8 cellular contexts compared by ENCODE assay signal in genomic region chr3:49028673-49029562, GRCh38. TPM values are rescaled to one million over a fixed set of nuclear protein-coding genes. Genes with fewer than 3 reads are reported as not detected.
DNase-seq lines count a peak whose midpoint lies in the region; ATAC-seq and TF ChIP-seq lines count a peak whose summit lies in the region.

Gene IMPDH2, minus strand, starts transcription at chr3:49029398. Its CDS starts 48 bp downstream, at chr3:49029350.

- H3K36me3 ChIP-seq in transverse colon = peaks cover 0 to 38% (median 10%) of the 10 kb centered on the region in 4 donors

- no peaks in the 10 kb centered on the region for H3K27me3 Mint-ChIP-seq in activated naive CD8-positive, alpha-beta T cell treated with anti-CD3 and anti-CD28 coated beads, Interleukin-2, amount 50 U/mL, for 24 hours

- TF ChIP-seq EP300 in transverse colon (IDR thresholded peaks at IDR 0.05; ENCODE audit: low read depth) = no peak

- intact Hi-C loops in cardiac septum (cut with DNase I) (loop anchor here (5.0 kb wide), 1 partner anchor 63 kb away; the partner anchor contains the start of gene QRICH1), transverse colon (cut with DNase I; ENCODE audit: low total_unique reads) (no loop called here)

- peak within 1 kb of the TSS; percentile 85 for H3K4me3 Mint-ChIP-seq in activated naive CD8-positive, alpha-beta T cell treated with anti-CD3 and anti-CD28 coated beads, Interleukin-2, amount 50 U/mL, for 24 hours

- no peaks in the 10 kb centered on the region for H3K9me3 ChIP-seq in transverse colon

- peaks cover 78% of the 10 kb centered on the region for H3K36me3 Mint-ChIP-seq in activated naive CD8-positive, alpha-beta T cell treated with anti-CD3 and anti-CD28 coated beads, Interleukin-2, amount 50 U/mL, for 24 hours (ENCODE audit: low read depth)

- H3K27ac Mint-ChIP-seq in activated naive CD8-positive, alpha-beta T cell treated with anti-CD3 and anti-CD28 coated beads, Interleukin-2, amount 50 U/mL, for 24 hours = peak within 1 kb of the TSS; percentile 92

- H3K9me3 Mint-ChIP-seq in activated naive CD8-positive, alpha-beta T cell treated with anti-CD3 and anti-CD28 coated beads, Interleukin-2, amount 50 U/mL, for 24 hours = no peaks in the 10 kb centered on the region

- peak; percentile 98 for TF ChIP-seq POLR2A in transverse colon (IDR thresholded peaks at IDR 0.05)

- no peaks in the 10 kb centered on the region for H3K27me3 ChIP-seq in transverse colon

- peak; percentile 97 for DNase-seq in GM12865 (ENCODE audit: low read depth)
- DNase-seq in NCI-H1417 (lab: John Stamatoyannopoulos, UW) = peak; percentile 84 to 90 (median 89)
- peak; percentile 90 for DNase-seq in SW480 (ENCODE audit: low spot score)
- DNase-seq in activated naive CD8-positive, alpha-beta T cell treated with anti-CD3 and anti-CD28 coated beads, Interleukin-2, amount 50 U/mL, for 24 hours = peak; percentile 96
- DNase-seq in cardiac septum (ENCODE audit: low spot score) = peak; percentile 98
- DNase-seq in pons (ENCODE audit: low spot score) = peak; percentile 93
- DNase-seq in transverse colon = peak; percentile 95

- peaks cover 57% of the 10 kb centered on the region for H3K4me1 Mint-ChIP-seq in activated naive CD8-positive, alpha-beta T cell treated with anti-CD3 and anti-CD28 coated beads, Interleukin-2, amount 50 U/mL, for 24 hours

- H3K4me1 ChIP-seq in transverse colon = peaks cover 10 to 21% (median 15%) of the 10 kb centered on the region in 4 donors

- H3K4me3 ChIP-seq in GM12865 (ENCODE audit: low read depth, low read length) (peak within 1 kb of the TSS; percentile 89), transverse colon (peak within 1 kb of the TSS; percentile 38 to 79 (median 62))

- no peak for TF ChIP-seq CTCF in GM12865 (IDR thresholded peaks at IDR 0.05; ENCODE audit: insufficient read depth, low read depth, low read length, missing control alignments)
- peak in 1 of 5 experiments; percentile 7 for TF ChIP-seq CTCF in transverse colon (IDR thresholded peaks at IDR 0.05)

- in situ Hi-C loops in transverse colon (cut with MboI; ENCODE audit: low pct_ligation_motif_present in 1 of 4, low pct_unique_long_range_greater_than_20kb in 1 of 4, low sequenced_read_pairs in 3 of 4) = no loop called here

- WGBS in transverse colon (ENCODE audit: low coverage in 1 of 2), 2 donors = 2% methylated on average over 50 of the region's 55 CpGs; no CpG with 5 or more reads in 1 of the 2 donors

- H3K27ac ChIP-seq in transverse colon = peak within 1 kb of the TSS; percentile 89 to 96 (median 92)

- peak; percentile 91 for ATAC-seq in HG02678 (IDR thresholded peaks at IDR 0.05; ENCODE audit: unreplicated experiment)
- ATAC-seq in activated naive CD8-positive, alpha-beta T cell treated with anti-CD3 and anti-CD28 coated beads, Interleukin-2, amount 50 U/mL, for 24 hours = peak; percentile 86

RNA-seq across cellular contexts. Expression of gene IMPDH2, which starts in this region (rescaled TPM):
- total RNA-seq in cardiac septum = 49.5 TPM
- total RNA-seq in transverse colon = 100 to 1,000 TPM in 1 of 4 donors, 10 to 100 TPM in 3; 25.1 to 106 (median 72.7) TPM

Comparison
In these comparisons a context has a peak if more than half of its experiments do, and no peak if none do; other contexts are left out.
1. Peak in every context shown above with its lines: DNase-seq, ATAC-seq, H3K4me3 ChIP-seq and H3K27ac ChIP-seq.